32 cellular contexts compared by ENCODE assay signal in genomic region chr5:142179776-142180387, GRCh38.
A peak's percentile ranks its signal among the peaks of the same experiment; 100 is the strongest.
DNase-seq lines count a peak whose midpoint lies in the region; ATAC-seq and TF ChIP-seq lines count a peak whose summit lies in the region.
"Had no signal": no experiment of that assay in that cellular context is flagged by ENCODE, and none has a peak within 500 bp of the region (broad histone marks: within the 10 kb centered on the region; RNA-seq: fewer than 3 reads in every experiment).

No MANE protein-coding gene starts in this region.

- no peak overlapping the region for H3K4me2 ChIP-seq in mammary epithelial cell (ENCODE audit: insufficient read depth, low read depth, low read length)
- H3K4me2 ChIP-seq: A549, PC-9 had no signal

- H3K27ac Mint-ChIP-seq in MCF 10A (ENCODE audit: low read depth, unreplicated experiment), result no peak overlapping the region
- H3K27ac Mint-ChIP-seq: activated CD4-positive, alpha-beta T cell treated with anti-CD3 and anti-CD28 coated beads for 36 hours; B cell; nephron progenitor cell had no signal

- no peak overlapping the region for H2AFZ ChIP-seq in mammary epithelial cell (ENCODE audit: low read depth, low read length)
- H2AFZ ChIP-seq: PC-9 had no signal

- H3K9me3 Mint-ChIP-seq in MCF 10A (ENCODE audit: unreplicated experiment), result no peaks in the 10 kb centered on the region
- H3K9me3 Mint-ChIP-seq: nephron progenitor cell had no signal

- no peaks in the 10 kb centered on the region for H3K79me2 ChIP-seq in mammary epithelial cell (ENCODE audit: insufficient read depth, low read length)

- peaks cover 4% of the 10 kb centered on the region for H3K36me3 Mint-ChIP-seq in MCF 10A (ENCODE audit: insufficient read depth, unreplicated experiment)

- H4K20me1 ChIP-seq in mammary epithelial cell (ENCODE audit: insufficient read depth, low read length), result no peaks in the 10 kb centered on the region

- POLR2A ChIA-PET in MCF 10A (lab: Yijun Ruan, JAX) (interaction anchor here (0.7 to 1.0 kb wide), 3 partner anchors 13 to 167 kb away, joined by 3 to 4 read pairs (median 3); partner anchors contain the start of gene GNPDA1), RWPE1 (lab: Yijun Ruan, JAX; ENCODE audit: low non-redundant PET) (no interaction called here)

- H3K4me3 Mint-ChIP-seq in MCF 10A (ENCODE audit: unreplicated experiment), result no peak overlapping the region
- H3K4me3 Mint-ChIP-seq: activated CD4-positive, alpha-beta T cell treated with anti-CD3 and anti-CD28 coated beads for 36 hours; B cell; nephron progenitor cell had no signal

- TF ChIP-seq POLR2A in transverse colon (IDR thresholded peaks at IDR 0.05), result no peak

- DNase-seq in mammary epithelial cell (peak; percentile 23), MCF 10A (ENCODE audit: unreplicated experiment) (no peak), RWPE1 (ENCODE audit: low spot score) (peak; percentile 38), left colon (no peak), transverse colon (peak; percentile 16), AG20443 (ENCODE audit: low spot score) (no peak), COR-L47 (lab: John Stamatoyannopoulos, UW) (no peak)
- DNase-seq: activated CD4-positive, alpha-beta T cell treated with anti-CD3 and anti-CD28 coated beads for 36 hours; activated CD8-positive, alpha-beta memory T cell treated with anti-CD3 and anti-CD28 coated beads for 24 hours; activated naive CD4-positive, alpha-beta T cell treated with Interleukin-2 at 50 U/mL for 16 hours; activated T-cell treated with anti-CD3 and anti-CD28 coated beads, Interleukin-2, amount 50 U/mL, for 1 hour; DND-41; effector CD8-positive, alpha-beta T cell; erythroblast; foreskin fibroblast; KG1; left lung; midbrain; NCI-H187; NCI-H226; nephron progenitor cell; pancreas; SIG-M5; stimulated activated CD4-positive, alpha-beta T cell treated with anti-CD3 and anti-CD28 coated beads, Interleukin-4, amount 100 ng/mL, for 4 hours; stimulated activated naive CD4-positive, alpha-beta T cell had no signal

- H3K36me3 ChIP-seq in mammary epithelial cell (ENCODE audit: insufficient read depth, low read length) (no peaks in the 10 kb centered on the region), transverse colon (no peaks in the 10 kb centered on the region)
- H3K36me3 ChIP-seq: adrenal gland, left lung, pancreas, right atrium auricular region, vagina had no signal

- BruUV-seq in mammary epithelial cell (replicated peaks; lab: Mats Ljungman, UMichigan) (no TSS peak), MCF 10A (replicated peaks; lab: Mats Ljungman, UMichigan) (no TSS peak)

- TF ChIP-seq EP300 in transverse colon (IDR thresholded peaks at IDR 0.05; ENCODE audit: low read depth), result no peak

- H3K4me3 ChIP-seq in mammary epithelial cell (replicated peaks in 1 of 3; ENCODE audit: insufficient read depth in 1 of 3, low read depth in 2 of 3, low read length in 3 of 3), result no peak overlapping the region
- H3K4me3 ChIP-seq in transverse colon, result no peak overlapping the region
- H3K4me3 ChIP-seq: A549, adrenal gland, left lung, pancreas, PC-9, right atrium auricular region, vagina had no signal

- peaks cover 8% of the 10 kb centered on the region for H3K4me1 Mint-ChIP-seq in MCF 10A (ENCODE audit: insufficient read depth, unreplicated experiment)
- H3K4me1 Mint-ChIP-seq: activated CD4-positive, alpha-beta T cell treated with anti-CD3 and anti-CD28 coated beads for 36 hours; B cell had no signal

- in situ Hi-C loops in mammary epithelial cell (cut with MboI; ENCODE audit: low sequenced_read_pairs in 2 of 2) (loop anchor here in 1 of 2 donors (10.0 kb wide), 1 partner anchor 375 kb away; no protein-coding TSS in a partner anchor), transverse colon (cut with MboI; ENCODE audit: low pct_ligation_motif_present in 1 of 4, low pct_unique_long_range_greater_than_20kb in 1 of 4, low sequenced_read_pairs in 3 of 4) (loop anchor here in 1 of 4 donors (10.0 kb wide), 1 partner anchor 375 kb away; no protein-coding TSS in a partner anchor)

- H3K27ac ChIP-seq in mammary epithelial cell (ENCODE audit: insufficient read depth, low read depth, low read length) (no peak overlapping the region), RWPE1 (no peak overlapping the region), transverse colon (no peak overlapping the region)
- H3K27ac ChIP-seq: A549, left lung, pancreas, PC-9, right atrium auricular region, vagina had no signal

- ATAC-seq in left colon (peak; percentile 71), HG02678 (IDR thresholded peaks at IDR 0.05; ENCODE audit: unreplicated experiment) (no peak)
- ATAC-seq: A549; activated CD4-positive, alpha-beta T cell treated with anti-CD3 and anti-CD28 coated beads for 36 hours; left lung; pancreas had no signal

- H3K4me1 ChIP-seq in mammary epithelial cell (ENCODE audit: insufficient read depth, low read length), result peaks cover 6% of the 10 kb centered on the region
- peaks cover 0 to 11% (median 2%) of the 10 kb centered on the region in 4 donors for H3K4me1 ChIP-seq in transverse colon
- H3K4me1 ChIP-seq: A549, left lung, pancreas, right atrium auricular region, vagina had no signal

- CTCF ChIA-PET in mammary epithelial cell (lab: Charles Lee; ENCODE audit: low non-redundant PET), result no interaction called here
- CTCF ChIA-PET in MCF 10A (lab: Yijun Ruan, JAX), result interaction anchor here (0.6 to 0.7 kb wide), 5 partner anchors 86 to 369 kb away, joined by 3 to 5 read pairs (median 3); partner anchors contain the start of gene SPRY4
- CTCF ChIA-PET in RWPE1 (lab: Yijun Ruan, JAX), result interaction anchor here (0.6 to 0.7 kb wide), 3 partner anchors 192 to 609 kb away, joined by 3 to 5 read pairs (median 3); no protein-coding TSS in a partner anchor

- no peaks in the 10 kb centered on the region for H3K9me3 ChIP-seq in mammary epithelial cell (replicated peaks; ENCODE audit: insufficient read depth, low read length)
- no peaks in the 10 kb centered on the region for H3K9me3 ChIP-seq in transverse colon
- H3K9me3 ChIP-seq: A549, adrenal gland, left lung, pancreas, right atrium auricular region, vagina had no signal

- TF ChIP-seq CTCF in mammary epithelial cell (conservative IDR thresholded peaks at IDR 0.05 in 1 of 2, IDR thresholded peaks at IDR 0.05 in 1 of 2; ENCODE audit: extremely low read depth in 1 of 2, insufficient read depth in 1 of 2, low read depth in 1 of 2, low read length in 2 of 2) (no peak), MCF 10A (IDR thresholded peaks at IDR 0.05; ENCODE audit: unreplicated experiment) (no peak), RWPE1 (conservative IDR thresholded peaks at IDR 0.05; ENCODE audit: low read depth) (no peak), transverse colon (IDR thresholded peaks at IDR 0.05) (no peak)

- no peak overlapping the region for H3K9ac ChIP-seq in mammary epithelial cell (ENCODE audit: insufficient read depth, low read length)

- H3K27me3 ChIP-seq in mammary epithelial cell (ENCODE audit: insufficient read depth, low read length) (no peaks in the 10 kb centered on the region), transverse colon (no peaks in the 10 kb centered on the region)
- H3K27me3 ChIP-seq: adrenal gland, left lung, pancreas, right atrium auricular region, vagina had no signal

- dilution Hi-C loops in mammary epithelial cell (cut with HindIII; ENCODE audit: low sequenced_read_pairs), result loop anchor here (10.0 kb wide), 1 partner anchor 365 kb away; no protein-coding TSS in a partner anchor

- 78% methylated on average over 4 of the region's 6 CpGs for WGBS in mammary epithelial cell (ENCODE audit: low coverage, missing lambda C conversion rate)
- WGBS in transverse colon (ENCODE audit: low coverage in 1 of 2), 2 donors, result 22 to 62% methylated on average over 2 to 6 of the region's 6 CpGs

- intact Hi-C loops in mammary epithelial cell (cut with micrococcal nuclease) (loop anchor here (10.0 kb wide), 1 partner anchor 105 kb away; no protein-coding TSS in a partner anchor), MCF 10A (cut with micrococcal nuclease) (no loop called here), left colon (cut with DNase I, micrococcal nuclease) (no loop called here), transverse colon (cut with DNase I; ENCODE audit: low total_unique reads) (no loop called here)

- H3K27me3 Mint-ChIP-seq in MCF 10A (ENCODE audit: insufficient read depth, unreplicated experiment), result no peaks in the 10 kb centered on the region
- H3K27me3 Mint-ChIP-seq: activated CD4-positive, alpha-beta T cell treated with anti-CD3 and anti-CD28 coated beads for 36 hours had no signal

Comparison
In these comparisons a context has a peak if more than half of its experiments do, and no peak if none do; other contexts are left out.
1. DNase-seq: peak in mammary epithelial cell (single experiment), RWPE1 (single experiment) and transverse colon (single experiment); none in MCF 10A (single experiment), left colon (0 of 2), AG20443 (single experiment) and COR-L47 (single experiment).